30 cellular contexts compared by ENCODE assay signal in the genomic region with DNA sequence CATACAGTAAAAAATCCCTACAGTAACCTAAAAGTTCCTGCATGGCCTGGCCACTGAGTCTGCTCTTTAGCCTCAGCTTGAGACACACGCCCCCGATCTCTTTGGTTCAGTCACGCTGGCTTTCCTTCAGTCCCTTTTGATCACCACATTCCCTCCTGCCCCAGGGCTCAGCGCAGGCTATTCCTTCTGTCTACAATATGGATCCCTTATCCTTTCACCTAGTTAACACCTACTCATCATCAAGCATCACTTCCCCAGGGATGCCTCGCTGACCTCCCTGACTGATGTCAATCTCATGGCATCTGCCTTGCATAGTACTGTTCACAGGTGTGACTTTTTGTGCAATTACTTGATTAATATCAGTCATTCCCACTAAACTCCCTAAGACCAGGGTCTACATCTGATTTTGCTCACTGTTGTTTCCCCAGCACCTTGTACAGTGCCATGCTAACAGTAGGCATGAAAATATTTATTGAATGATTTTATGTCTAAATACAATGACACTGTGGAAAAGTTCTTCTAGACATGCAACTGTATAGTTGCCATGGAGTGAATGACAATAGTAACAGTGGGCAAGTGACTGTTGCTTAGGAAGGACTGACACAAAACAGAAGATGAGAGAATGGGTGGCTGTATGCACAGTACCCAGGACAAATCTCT. TPM values are rescaled to one million over a fixed set of nuclear protein-coding genes. Genes with fewer than 3 reads are reported as not detected.
"Had no signal": no experiment of that assay in that cellular context is flagged by ENCODE, and none has a peak within 500 bp of the region (broad histone marks: within the 10 kb centered on the region; RNA-seq: fewer than 3 reads in every experiment).

A gene (plus strand): TSS at position 610 of the 660 bp plus-strand sequence. CDS start 13 bp downstream, at position 623.

- H2AFZ ChIP-seq: parathyroid adenoma had no signal

- H3K27me3 ChIP-seq: dorsolateral prefrontal cortex, esophagus squamous epithelium, neutrophil, right atrium auricular region, transverse colon, vagina had no signal

- ATAC-seq: left lobe of liver; naive thymus-derived CD8-positive, alpha-beta T cell; sciatic nerve; stimulated activated naive CD8-positive, alpha-beta T cell treated with anti-CD3 and anti-CD28 coated beads, Interleukin-15, Interleukin-2, amounts not matched to agents 100 U/mL and 50 U/mL, for 24 hours had no signal

- H3K79me2 ChIP-seq: parathyroid adenoma had no signal

- H3K4me3 ChIP-seq: dorsolateral prefrontal cortex, esophagus squamous epithelium, right atrium auricular region, smooth muscle cell, transverse colon, vagina had no signal

- H3K27ac ChIP-seq: dorsolateral prefrontal cortex, esophagus squamous epithelium, neutrophil, parathyroid adenoma, right atrium auricular region, transverse colon, vagina had no signal

- DNase-seq: central memory CD4-positive, alpha-beta T cell; dorsolateral prefrontal cortex; effector CD8-positive, alpha-beta T cell; esophagus squamous epithelium; foreskin melanocyte; kidney; mammary epithelial cell; naive thymus-derived CD8-positive, alpha-beta T cell; stimulated activated CD4-positive, alpha-beta T cell treated with anti-CD3 and anti-CD28 coated beads, Interleukin-12 subunit alpha, Interleukin-12 subunit beta, amount 100 ng/mL, for 4 hours; stimulated activated CD4-positive, alpha-beta T cell treated with anti-CD3 and anti-CD28 coated beads, Interleukin-1b, Interleukin-23, amount 100 ng/mL, for 48 hours; stimulated activated CD4-positive, alpha-beta T cell treated with anti-CD3 and anti-CD28 coated beads, Interleukin-4, amount 100 ng/mL, for 1 hour; stimulated activated CD8-positive, alpha-beta memory T cell treated with anti-CD3 and anti-CD28 coated beads, Interleukin-4, amount 100 ng/mL, for 48 hours; stimulated activated naive CD8-positive, alpha-beta T cell treated with anti-CD3 and anti-CD28 coated beads, Interleukin-15, Interleukin-2, amounts not matched to agents 100 U/mL and 50 U/mL, for 24 hours; transverse colon had no signal

- H3K4me2 ChIP-seq: smooth muscle cell had no signal

- H3K9ac ChIP-seq: parathyroid adenoma had no signal

- H3K36me3 ChIP-seq: esophagus squamous epithelium, neutrophil, right atrium auricular region, transverse colon, vagina had no signal

- H3K4me1 ChIP-seq: esophagus squamous epithelium, parathyroid adenoma, right atrium auricular region, transverse colon, vagina had no signal

- H3K9me3 ChIP-seq: esophagus squamous epithelium, neutrophil, right atrium auricular region, transverse colon, vagina had no signal

RNA-seq across cellular contexts. Expression of the gene that starts here (rescaled TPM):
- total RNA-seq: cerebellum; endothelial cell of umbilical vein; epithelial cell of proximal tubule; esophagus squamous epithelium; kidney; left lobe of liver; liver; mammary epithelial cell; mesenteric fat pad; myocyte; naive thymus-derived CD8-positive, alpha-beta T cell; omental fat pad; right atrium auricular region; sciatic nerve; smooth muscle cell; transverse colon; ureter; vagina had no signal
- polyA plus RNA-seq: endothelial cell of umbilical vein; liver; mammary epithelial cell; naive thymus-derived CD8-positive, alpha-beta T cell; neural cell; smooth muscle cell had no signal
